30 cellular contexts compared by ENCODE assay signal in genomic region chrX:77398341-77398740, GRCh38. TPM values are rescaled to one million over a fixed set of nuclear protein-coding genes. Genes with fewer than 3 reads are reported as not detected.
"Had no signal": no experiment of that assay in that cellular context is flagged by ENCODE, and none has a peak within 500 bp of the region (broad histone marks: within the 10 kb centered on the region; RNA-seq: fewer than 3 reads in every experiment).

No MANE protein-coding gene starts in this region.

- H3K27ac Mint-ChIP-seq: mesothelial cell of epicardium; naive B cell; natural killer cell treated with Interleukin-12 subunit alpha and Interleukin-12 subunit beta and Interleukin-15 and Interleukin-18, amount 100 ng/mL, for 72 hours; progenitor cell of endocrine pancreas; stimulated activated naive CD8-positive, alpha-beta T cell treated with anti-CD3 and anti-CD28 coated beads, Interleukin-15, amount 100 ng/mL, for 72 hours had no signal

- H3K27me3 ChIP-seq: foreskin keratinocyte, heart right ventricle, left lung, neutrophil, suprapubic skin, transverse colon had no signal

- H3K9me3 ChIP-seq: heart right ventricle, left lung, mucosa of descending colon, neutrophil, suprapubic skin, transverse colon had no signal

- H3K79me2 ChIP-seq: parathyroid adenoma had no signal

- H3K4me2 ChIP-seq: smooth muscle cell had no signal

- H3K4me3 ChIP-seq: heart right ventricle, left lung, mucosa of descending colon, smooth muscle cell, suprapubic skin, transverse colon had no signal

- H3K9me3 Mint-ChIP-seq: natural killer cell treated with Interleukin-12 subunit alpha and Interleukin-12 subunit beta and Interleukin-15 and Interleukin-18, amount 100 ng/mL, for 72 hours had no signal

- H3K4me1 ChIP-seq: foreskin keratinocyte, heart right ventricle, left lung, parathyroid adenoma, suprapubic skin, transverse colon had no signal

- H3K4me1 Mint-ChIP-seq: mesothelial cell of epicardium; naive B cell; neural crest cell; stimulated activated naive CD8-positive, alpha-beta T cell treated with anti-CD3 and anti-CD28 coated beads, Interleukin-15, amount 100 ng/mL, for 72 hours had no signal

- H2AFZ ChIP-seq: parathyroid adenoma had no signal

- H3K9ac ChIP-seq: parathyroid adenoma had no signal

- H3K4me3 Mint-ChIP-seq: mesothelial cell of epicardium; naive B cell; natural killer cell treated with Interleukin-12 subunit alpha and Interleukin-12 subunit beta and Interleukin-15 and Interleukin-18, amount 100 ng/mL, for 72 hours; neural crest cell; stimulated activated naive CD8-positive, alpha-beta T cell treated with anti-CD3 and anti-CD28 coated beads, Interleukin-15, amount 100 ng/mL, for 72 hours had no signal

- H3K36me3 ChIP-seq: heart right ventricle, left lung, neutrophil, suprapubic skin, transverse colon had no signal

- H3K36me3 Mint-ChIP-seq: mesothelial cell of epicardium; naive B cell; natural killer cell treated with Interleukin-12 subunit alpha and Interleukin-12 subunit beta and Interleukin-15 and Interleukin-18, amount 100 ng/mL, for 72 hours had no signal

- H3K27me3 Mint-ChIP-seq: naive B cell; progenitor cell of endocrine pancreas; stimulated activated naive CD8-positive, alpha-beta T cell treated with anti-CD3 and anti-CD28 coated beads, Interleukin-15, amount 100 ng/mL, for 72 hours had no signal

- H3K27ac ChIP-seq: epithelial cell of prostate, foreskin keratinocyte, heart right ventricle, left lung, neutrophil, parathyroid adenoma, suprapubic skin, transverse colon had no signal

- DNase-seq: cortex of kidney; effector CD4-positive, alpha-beta T cell; foreskin keratinocyte; glutamatergic neuron; heart right ventricle; hippocampal formation; left cardiac atrium; left lung; mesenchymal stem cell; mucosa of descending colon; naive B cell; stimulated activated CD4-positive, alpha-beta T cell treated with anti-CD3 and anti-CD28 coated beads, Interleukin-12 subunit alpha, Interleukin-12 subunit beta, amount 100 ng/mL, for 4 hours; stimulated activated CD4-positive, alpha-beta T cell treated with anti-CD3 and anti-CD28 coated beads, Interleukin-1b, Interleukin-23, amount 100 ng/mL, for 48 hours; stimulated activated CD4-positive, alpha-beta T cell treated with anti-CD3 and anti-CD28 coated beads, Interleukin-4, amount 100 ng/mL, for 1 hour; stimulated activated CD8-positive, alpha-beta memory T cell treated with anti-CD3 and anti-CD28 coated beads, Interleukin-4, amount 100 ng/mL, for 48 hours; stimulated activated naive CD4-positive, alpha-beta T cell; stimulated activated naive CD8-positive, alpha-beta T cell treated with anti-CD3 and anti-CD28 coated beads, Interleukin-15, amount 100 ng/mL, for 72 hours; transverse colon had no signal

RNA-seq across cellular contexts. Expression of gene FGF16, which starts 48.8 kb away (rescaled TPM):
- total RNA-seq: esophagus mucosa; fibroblast of lung; foreskin keratinocyte; kidney epithelial cell; left lung; mesothelial cell of epicardium; natural killer cell treated with Interleukin-12 subunit alpha and Interleukin-12 subunit beta and Interleukin-15 and Interleukin-18, amount 100 ng/mL, for 72 hours; neural crest cell; progenitor cell of endocrine pancreas; smooth muscle cell; suprapubic skin; transverse colon had no signal
